ENCODE assay signal across 10 cellular contexts in the genomic region with DNA sequence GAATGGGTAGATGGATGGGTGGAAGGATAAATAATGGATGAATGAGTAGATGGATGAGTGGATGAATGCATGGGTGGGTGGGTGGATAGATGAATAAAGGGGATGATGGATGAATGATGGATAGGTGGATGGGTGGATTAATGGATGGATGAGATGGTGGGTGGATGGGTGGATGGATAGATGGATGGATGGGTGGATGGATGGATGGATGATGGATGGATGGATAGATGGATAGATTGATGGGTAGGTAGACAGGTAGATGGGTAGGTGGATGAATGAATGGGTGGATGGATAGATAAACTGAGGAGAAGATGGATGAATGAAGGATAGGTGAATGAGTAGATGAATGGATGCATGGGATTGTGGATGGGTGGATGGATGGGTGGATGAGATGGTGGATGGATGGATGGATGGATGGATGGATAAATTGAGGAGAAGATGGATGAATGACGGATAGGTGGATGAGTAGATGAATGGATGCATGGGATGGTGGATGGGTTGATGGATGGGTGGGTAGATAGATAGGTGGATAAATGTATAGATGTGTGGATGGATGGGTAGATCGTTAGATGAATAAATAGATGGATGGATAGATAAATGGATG.
"Had no signal": no experiment of that assay in that cellular context is flagged by ENCODE, and none has a peak within 500 bp of the region (broad histone marks: within the 10 kb centered on the region; RNA-seq: fewer than 3 reads in every experiment).

No MANE protein-coding gene starts in this region.

- H3K27ac ChIP-seq: GM23248, KMS-11 had no signal

- H3K9me3 Mint-ChIP-seq: H9, HFFc6 had no signal

- DNase-seq: GM23248, GOT3, H9, HCEC 1CT, HFFc6, KBM-7 had no signal

- H3K4me3 ChIP-seq: GM23248 had no signal

- H3K27ac Mint-ChIP-seq: H9, HFFc6, IgD-negative memory B cell had no signal

- H3K36me3 Mint-ChIP-seq: IgD-negative memory B cell had no signal

- FAIRE-seq: H54, HTR-8/SVneo had no signal

- H3K4me3 Mint-ChIP-seq: H9, HFFc6, IgD-negative memory B cell had no signal
